ENCODE assay signal across 8 cellular contexts in the genomic region with DNA sequence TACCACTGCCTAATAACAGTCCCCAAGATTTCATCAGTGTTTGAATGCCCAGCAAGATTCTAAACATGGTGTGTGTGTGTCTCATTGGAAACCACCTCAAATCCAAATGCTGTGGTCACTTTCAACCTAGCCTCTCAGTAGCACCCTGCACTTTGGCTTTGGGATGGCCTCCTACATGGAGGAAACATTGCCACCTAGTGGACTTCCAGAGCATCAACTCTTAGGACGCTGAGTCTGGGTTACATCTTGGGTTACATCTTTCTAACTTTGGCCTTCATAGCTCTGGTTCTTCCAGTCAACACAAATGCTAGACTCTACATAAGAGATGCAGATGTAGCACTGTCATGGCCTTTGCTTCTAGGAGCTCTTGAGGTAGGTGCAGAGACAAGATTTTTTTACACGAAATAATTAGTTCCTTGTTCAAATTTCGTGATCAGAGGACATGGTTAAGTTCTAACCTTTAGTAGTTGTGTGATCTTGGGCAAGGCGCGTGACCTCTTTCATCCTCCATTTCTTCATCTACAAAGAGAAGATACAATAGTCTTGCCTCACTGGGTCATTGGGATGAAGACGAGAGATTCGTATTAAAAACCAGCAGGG.
DNase-seq lines count a peak whose midpoint lies in the region; ATAC-seq, FAIRE-seq and TF ChIP-seq lines count a peak whose summit lies in the region.

No MANE protein-coding gene starts in this region.

- CTCF ChIA-PET in A549 (lab: Yijun Ruan, JAX), result interaction anchor here (0.6 to 5.9 kb wide), 27 partner anchors 8 to 1071 kb away, joined by 3 to 66 read pairs (median 4); no protein-coding TSS in a partner anchor

- TF ChIP-seq POLR2A in A549 (IDR thresholded peaks at IDR 0.05; ENCODE audit: low read length) (no peak), Peyer's patch (IDR thresholded peaks at IDR 0.05) (no peak)

- intact Hi-C loops in lower lobe of right lung (cut with DNase I), result no loop called here

- peak; percentile 71 to 89; a peak in 4 of 6 replicates for ATAC-seq in A549
- peak; percentile 64 to 70 for ATAC-seq in lower lobe of right lung
- no peak for ATAC-seq in GM19324 (IDR thresholded peaks at IDR 0.05; ENCODE audit: low FRiP score, unreplicated experiment)
- ATAC-seq in HG02571 (IDR thresholded peaks at IDR 0.05; ENCODE audit: unreplicated experiment), result no peak

- no peak for TF ChIP-seq EP300 in A549 (IDR thresholded peaks at IDR 0.05)

- H3K4me2 ChIP-seq in A549, result no peak overlapping the region

- POLR2A ChIA-PET in A549 (lab: Yijun Ruan, JAX), result no interaction called here

- H3K36me3 ChIP-seq in Peyer's patch, result no peaks in the 10 kb centered on the region
- no peaks in the 10 kb centered on the region for H3K36me3 ChIP-seq in lower lobe of right lung

- 49% methylated on average over 7 of the region's 7 CpGs for WGBS in A549 (ENCODE audit: missing lambda C conversion rate)

- DNase-seq in A549 (ENCODE audit: low read depth in 1 of 2, low spot score in 1 of 2), result peak; percentile 71
- peak; percentile 40 for DNase-seq in GDM1 (lab: John Stamatoyannopoulos, UW)
- peak; percentile 53 for DNase-seq in LHCN-M2 (ENCODE audit: low read depth)
- peak in 1 of 3 donors; percentile 58 for DNase-seq in Peyer's patch
- DNase-seq in dermis blood vessel endothelial cell, result peak; percentile 77
- DNase-seq in lower lobe of right lung, result no peak

- no peak overlapping the region for H3K4me3 ChIP-seq in A549
- no peak overlapping the region for H3K4me3 ChIP-seq in Peyer's patch
- H3K4me3 ChIP-seq in lower lobe of right lung, result no peak overlapping the region

- FAIRE-seq in A549 (lab: Jason Lieb, UNC), result peak; percentile 84

- H3K27me3 ChIP-seq in Peyer's patch (no peaks in the 10 kb centered on the region), lower lobe of right lung (ENCODE audit: low read depth) (no peaks in the 10 kb centered on the region)

- H3K27ac ChIP-seq in A549 (no peak overlapping the region), Peyer's patch (no peak overlapping the region), lower lobe of right lung (no peak overlapping the region)

- TF ChIP-seq RAD21 in A549 (conservative IDR thresholded peaks at IDR 0.05 in 1 of 2, IDR thresholded peaks at IDR 0.05 in 1 of 2), result peak; percentile 59 to 73

- H3K9me3 ChIP-seq in A549, result no peaks in the 10 kb centered on the region
- no peaks in the 10 kb centered on the region for H3K9me3 ChIP-seq in Peyer's patch
- H3K9me3 ChIP-seq in lower lobe of right lung, result no peaks in the 10 kb centered on the region

- TF ChIP-seq CTCF in A549 (IDR thresholded peaks at IDR 0.05), result peak; percentile 73
- TF ChIP-seq CTCF in Peyer's patch (IDR thresholded peaks at IDR 0.05), result peak in 5 of 6 experiments; percentile 16 to 63 (median 59)
- peak; percentile 79 for TF ChIP-seq CTCF in lower lobe of right lung (IDR thresholded peaks at IDR 0.05)

- H3K4me1 ChIP-seq in A549, result no peaks in the 10 kb centered on the region
- H3K4me1 ChIP-seq in Peyer's patch, result no peaks in the 10 kb centered on the region
- no peaks in the 10 kb centered on the region for H3K4me1 ChIP-seq in lower lobe of right lung

TF ChIP-seq in A549, 52 proteins besides CTCF, POLR2A, EP300 and RAD21:
- no peak for TF ChIP-seq TP53 (CRISPR knock-in tag; IDR thresholded peaks at IDR 0.05)
- TF ChIP-seq SMC3 (IDR thresholded peaks at IDR 0.05), result peak; percentile 28; the same call in 1 of the 3 replicates

Comparison
In these comparisons a context has a peak if more than half of its experiments do, and no peak if none do; other contexts are left out.
1. ATAC-seq: peak in A549 (2 of 2) and lower lobe of right lung (2 of 2); none in GM19324 (single experiment) and HG02571 (single experiment).
2. Peak in every context shown above with its lines, with median percentiles within 50 percentile points of each other: CTCF ChIP-seq.